In genomic region chr17:32831223-32831622, GRCh38 we compare ENCODE assay signal across 28 cellular contexts.
"Had no signal": no experiment of that assay in that cellular context is flagged by ENCODE, and none has a peak within 500 bp of the region (broad histone marks: within the 10 kb centered on the region; RNA-seq: fewer than 3 reads in every experiment).

No MANE protein-coding gene starts in this region.

- H3K36me3 ChIP-seq: adrenal gland, MG63 had no signal

- FAIRE-seq: bronchial epithelial cell had no signal

- DNase-seq: activated CD4-positive, alpha-beta T cell treated with anti-CD3 and anti-CD28 coated beads, Interleukin-2, amount 10 ng/mL, durations not matched to agents 7 days and 5 days; activated CD4-positive, alpha-beta T cell treated with anti-CD3 and anti-CD28 coated beads, Interleukin-2, amount 50 U/mL, for 48 hours; activated CD8-positive, alpha-beta T cell treated with anti-CD3 and anti-CD28 coated beads, Interleukin-2, amount 10 ng/mL, durations not matched to agents 7 days and 5 days; activated gamma-delta T cell treated with Interleukin-2 at 50 U/mL for 16 hours; activated naive CD4-positive, alpha-beta T cell treated with anti-CD3 and anti-CD28 coated beads for 36 hours; activated T-cell treated with anti-CD3 and anti-CD28 coated beads, Interleukin-2, amount 50 U/mL, for 24 hours; adrenal gland; caudate nucleus; cerebellar nuclear complex; Kasumi-1; MG63; NCI-H1048; NCI-H1105 treated with DMSO at 0.1 percent for 48 hours; NCI-H1436; NCI-H1694; NCI-H1930; NCI-H2081 treated with DMSO at 0.1 percent for 48 hours; NCI-H226; NCI-H446 treated with DMSO at 0.1 percent for 48 hours; NCI-H524; NCI-H69; OCI-M1; Right ventricle myocardium superior; SW 1271; T-helper 1 cell; T1000 had no signal

- H3K27me3 ChIP-seq: adrenal gland, MG63 had no signal

- ATAC-seq: activated CD8-positive, alpha-beta T cell treated with anti-CD3 and anti-CD28 coated beads, Interleukin-2, amount 10 ng/mL, durations not matched to agents 7 days and 5 days; activated naive CD4-positive, alpha-beta T cell treated with anti-CD3 and anti-CD28 coated beads, Interleukin-2, amount 50 U/mL, for 72 hours had no signal

- H3K9me3 ChIP-seq: adrenal gland, MG63 had no signal

- H3K27ac ChIP-seq: adrenal gland had no signal

- H3K4me3 ChIP-seq: adrenal gland, MG63 had no signal
